Comparison of ENCODE assay signal across 19 cellular contexts in the genomic region with DNA sequence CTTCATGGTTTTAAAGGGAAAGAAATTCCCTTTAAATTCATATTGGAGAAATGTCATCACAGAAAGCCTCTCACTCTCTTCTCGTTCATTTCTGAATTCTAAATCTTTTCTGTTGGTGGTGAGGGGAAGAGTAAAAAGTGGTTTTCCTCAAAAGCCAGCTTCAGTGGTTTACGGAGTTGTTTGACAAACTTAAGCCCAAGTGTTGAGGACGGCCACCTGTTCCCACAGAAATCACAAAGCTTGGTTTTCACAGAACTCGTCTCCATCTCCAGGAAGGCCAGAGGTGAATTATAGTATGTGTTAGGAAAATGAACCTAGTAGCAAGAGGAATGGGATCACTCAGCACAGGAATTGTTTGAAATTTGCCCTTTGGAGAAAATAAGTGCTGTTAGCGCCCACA.
DNase-seq lines count a peak whose midpoint lies in the region; ATAC-seq and TF ChIP-seq lines count a peak whose summit lies in the region.
"Had no signal": no experiment of that assay in that cellular context is flagged by ENCODE, and none has a peak within 500 bp of the region (broad histone marks: within the 10 kb centered on the region; RNA-seq: fewer than 3 reads in every experiment).

No MANE protein-coding gene starts in this region.

- no peaks in the 10 kb centered on the region for H3K9me3 ChIP-seq in DND-41 (ENCODE audit: insufficient read depth, low read length, severe bottlenecking)
- H3K9me3 ChIP-seq in parathyroid adenoma (ENCODE audit: control insufficient read depth, low read length): no peaks in the 10 kb centered on the region
- H3K9me3 ChIP-seq: BLaER1, Caco-2 had no signal

- H3K36me3 ChIP-seq in DND-41 (ENCODE audit: insufficient read depth, low read length) (no peaks in the 10 kb centered on the region), parathyroid adenoma (ENCODE audit: control insufficient read depth, insufficient read depth, low read length) (no peaks in the 10 kb centered on the region)
- H3K36me3 ChIP-seq: BLaER1 had no signal

- H3K36me3 Mint-ChIP-seq in mesothelial cell of epicardium: no peaks in the 10 kb centered on the region
- H3K36me3 Mint-ChIP-seq: CD4-positive, CD25-positive, alpha-beta regulatory T cell; CD8-positive, alpha-beta T cell had no signal

- H3K9ac ChIP-seq in DND-41 (ENCODE audit: low read depth, low read length) (no peak overlapping the region), parathyroid adenoma (no peak overlapping the region)
- H3K9ac ChIP-seq: BLaER1, GM23248 had no signal

- ATAC-seq in DND-41 (ENCODE audit: insufficient read depth, low read depth) (peak; percentile 67), HG02588 (IDR thresholded peaks at IDR 0.05; ENCODE audit: unreplicated experiment) (no peak), GM18505 (IDR thresholded peaks at IDR 0.05; ENCODE audit: unreplicated experiment) (no peak)
- ATAC-seq: CD8-positive, alpha-beta T cell had no signal

- no peak overlapping the region for H3K4me3 Mint-ChIP-seq in mesothelial cell of epicardium
- H3K4me3 Mint-ChIP-seq: B cell; CD4-positive, CD25-positive, alpha-beta regulatory T cell; CD8-positive, alpha-beta T cell had no signal

- no peaks in the 10 kb centered on the region for H3K27me3 Mint-ChIP-seq in mesothelial cell of epicardium (ENCODE audit: low read depth)

- H3K79me2 ChIP-seq in DND-41 (ENCODE audit: insufficient read depth, low read length): no peaks in the 10 kb centered on the region
- H3K79me2 ChIP-seq in parathyroid adenoma: no peaks in the 10 kb centered on the region

- TF ChIP-seq CTCF in DND-41 (IDR thresholded peaks at IDR 0.05; ENCODE audit: borderline replicate concordance, extremely low read depth, low read length, poor library complexity, severe bottlenecking) (no peak), fibroblast of villous mesenchyme (IDR thresholded peaks at IDR 0.05; ENCODE audit: insufficient read depth, low read depth, low read length) (no peak), mesothelial cell of epicardium (IDR thresholded peaks at IDR 0.05; ENCODE audit: unreplicated experiment) (no peak), parathyroid adenoma (IDR thresholded peaks at IDR 0.05) (no peak)

- H3K4me2 ChIP-seq in DND-41 (ENCODE audit: insufficient read depth, low read length) (no peak overlapping the region), parathyroid adenoma (ENCODE audit: low read length) (no peak overlapping the region)
- H3K4me2 ChIP-seq: BLaER1 had no signal

- H3K27me3 ChIP-seq in DND-41 (ENCODE audit: insufficient read depth, low read length, poor library complexity) (peaks cover 5% of the 10 kb centered on the region), parathyroid adenoma (ENCODE audit: control insufficient read depth, insufficient read depth, low read length) (no peaks in the 10 kb centered on the region)
- H3K27me3 ChIP-seq: BLaER1 had no signal

- no peak for TF ChIP-seq POLR2A in GM18505 (IDR thresholded peaks at IDR 0.05; ENCODE audit: borderline replicate concordance, extremely low read depth, insufficient read depth, insufficient read length)

- H3K4me1 ChIP-seq in DND-41 (ENCODE audit: insufficient read depth, low read length): peaks cover 36% of the 10 kb centered on the region
- H3K4me1 ChIP-seq in parathyroid adenoma: peaks cover 40% of the 10 kb centered on the region

- H3K4me3 ChIP-seq in DND-41 (ENCODE audit: low read depth in 1 of 2, low read length in 2 of 2): no peak overlapping the region
- no peak overlapping the region for H3K4me3 ChIP-seq in fibroblast of villous mesenchyme (ENCODE audit: low read depth, low read length)
- H3K4me3 ChIP-seq in parathyroid adenoma (ENCODE audit: low read depth, low read length): no peak overlapping the region
- H3K4me3 ChIP-seq: BLaER1, GM23248 had no signal

- H3K27ac Mint-ChIP-seq in mesothelial cell of epicardium: peak overlapping the region; percentile 99
- H3K27ac Mint-ChIP-seq: B cell; CD4-positive, CD25-positive, alpha-beta regulatory T cell; CD8-positive, alpha-beta T cell had no signal

- H3K4me1 Mint-ChIP-seq in mesothelial cell of epicardium: peaks cover 79% of the 10 kb centered on the region
- H3K4me1 Mint-ChIP-seq: B cell; CD4-positive, CD25-positive, alpha-beta regulatory T cell had no signal

- H3K27ac ChIP-seq in DND-41 (ENCODE audit: low read length) (peak overlapping the region; percentile 50), parathyroid adenoma (peak overlapping the region; percentile 15)
- H3K27ac ChIP-seq: 22Rv1, BLaER1, C4-2B, GM23248 had no signal

- H2AFZ ChIP-seq in DND-41 (ENCODE audit: low read depth, low read length) (no peak overlapping the region), parathyroid adenoma (peak overlapping the region; percentile 23)
- H2AFZ ChIP-seq: GM23248 had no signal

- no peaks in the 10 kb centered on the region for H4K20me1 ChIP-seq in DND-41 (ENCODE audit: insufficient read depth, low read length)
- H4K20me1 ChIP-seq: BLaER1 had no signal

- no peaks in the 10 kb centered on the region for H3K9me3 Mint-ChIP-seq in mesothelial cell of epicardium
- H3K9me3 Mint-ChIP-seq: CD4-positive, CD25-positive, alpha-beta regulatory T cell; CD8-positive, alpha-beta T cell had no signal

- DNase-seq in DND-41 (peak; percentile 44), fibroblast of villous mesenchyme (ENCODE audit: low read depth) (peak; percentile 25), mesothelial cell of epicardium (ENCODE audit: low spot score in 2 of 2, unreplicated experiment in 2 of 2) (no peak), HK-2 (ENCODE audit: unreplicated experiment) (no peak), NK-92 (lab: John Stamatoyannopoulos, UW; ENCODE audit: unreplicated experiment) (no peak)
- DNase-seq: Caco-2; CD4-positive, CD25-positive, alpha-beta regulatory T cell; CD8-positive, alpha-beta T cell; DMS79; GM23248; H7; HCEC 1CT had no signal

Comparison
In these comparisons a context has a peak if more than half of its experiments do, and no peak if none do; other contexts are left out.
1. DNase-seq: peak in DND-41 (single experiment) and fibroblast of villous mesenchyme (single experiment); none in mesothelial cell of epicardium (0 of 2), HK-2 (single experiment) and NK-92 (single experiment).